In genomic region chr17:67511012-67511411, GRCh38 we compare ENCODE assay signal across 29 cellular contexts.
"Had no signal": no experiment of that assay in that cellular context is flagged by ENCODE, and none has a peak within 500 bp of the region (broad histone marks: within the 10 kb centered on the region; RNA-seq: fewer than 3 reads in every experiment).

No MANE protein-coding gene starts in this region.

- H3K27ac ChIP-seq: epithelial cell of prostate, hepatocyte, ovary, psoas muscle had no signal

- H3K27me3 Mint-ChIP-seq: activated CD4-positive, alpha-beta memory T cell treated with anti-CD3 and anti-CD28 coated beads, Interleukin-2, amount 10 ng/mL, durations not matched to agents 7 days and 5 days; activated CD4-positive, alpha-beta T cell treated with anti-CD3 and anti-CD28 coated beads, Interleukin-2, amount 10 ng/mL, durations not matched to agents 7 days and 5 days; activated T-helper 17 cell treated with anti-CD3 and anti-CD28 coated beads, Interleukin-2, amount 50 U/mL, for 72 hours; stimulated activated naive B cell treated with anti-CD40 and anti-IgM and Interleukin-4, amounts not matched to agents 10 μg/mL and 1 μg/mL and 100 μg/mL, for 72 hours; T-helper 17 cell had no signal

- H3K9me3 Mint-ChIP-seq: activated T-helper 17 cell treated with anti-CD3 and anti-CD28 coated beads, Interleukin-2, amount 50 U/mL, for 72 hours had no signal

- H3K4me3 ChIP-seq: gastroesophageal sphincter, hepatocyte, ovary, psoas muscle, sigmoid colon, stomach, thyroid gland, upper lobe of left lung had no signal

- H3K27me3 ChIP-seq: gastroesophageal sphincter, hepatocyte, ovary, sigmoid colon, stomach, thyroid gland, upper lobe of left lung had no signal

- H3K27ac Mint-ChIP-seq: activated CD4-positive, alpha-beta memory T cell treated with anti-CD3 and anti-CD28 coated beads, Interleukin-2, amount 10 ng/mL, durations not matched to agents 7 days and 5 days; activated CD4-positive, alpha-beta T cell treated with anti-CD3 and anti-CD28 coated beads, Interleukin-2, amount 10 ng/mL, durations not matched to agents 7 days and 5 days; stimulated activated naive B cell treated with anti-CD40 and anti-IgM and Interleukin-4, amounts not matched to agents 10 μg/mL and 1 μg/mL and 100 μg/mL, for 72 hours; T-helper 17 cell had no signal

- H3K4me1 Mint-ChIP-seq: activated CD4-positive, alpha-beta memory T cell treated with anti-CD3 and anti-CD28 coated beads, Interleukin-2, amount 10 ng/mL, durations not matched to agents 7 days and 5 days had no signal

- FAIRE-seq: bronchial epithelial cell, colon, endometrium, small intestine had no signal

- DNase-seq: activated CD4-positive, alpha-beta memory T cell treated with anti-CD3 and anti-CD28 coated beads, Interleukin-2, amount 10 ng/mL, durations not matched to agents 7 days and 5 days; activated CD4-positive, alpha-beta T cell treated with anti-CD3 and anti-CD28 coated beads for 1 hour; activated CD4-positive, alpha-beta T cell treated with anti-CD3 and anti-CD28 coated beads, Interleukin-2, amount 10 ng/mL, durations not matched to agents 7 days and 5 days; activated CD8-positive, alpha-beta memory T cell treated with anti-CD3 and anti-CD28 coated beads, Interleukin-2, amount 50 U/mL, for 48 hours; activated gamma-delta T cell treated with Interleukin-2 at 50 U/mL for 16 hours; activated T-cell treated with anti-CD3 and anti-CD28 coated beads, Interleukin-2, amount 50 U/mL, for 4 hours; effector CD8-positive, alpha-beta T cell; left cardiac atrium; left ventricle myocardium superior; ovary; psoas muscle; sigmoid colon; small intestine; stimulated activated CD4-positive, alpha-beta T cell treated with anti-CD3 and anti-CD28 coated beads, Interleukin-4, amount 100 ng/mL, for 24 hours; stimulated activated CD8-positive, alpha-beta memory T cell treated with anti-CD3 and anti-CD28 coated beads, Interleukin-4, amount 100 ng/mL, for 48 hours; stimulated activated naive B cell treated with anti-CD40 and anti-IgM and Interleukin-4, amounts not matched to agents 10 μg/mL and 1 μg/mL and 100 μg/mL, for 72 hours; stomach; T-helper 17 cell; T1000; thyroid gland had no signal

- H3K4me3 Mint-ChIP-seq: activated CD4-positive, alpha-beta memory T cell treated with anti-CD3 and anti-CD28 coated beads, Interleukin-2, amount 10 ng/mL, durations not matched to agents 7 days and 5 days; activated CD4-positive, alpha-beta T cell treated with anti-CD3 and anti-CD28 coated beads, Interleukin-2, amount 10 ng/mL, durations not matched to agents 7 days and 5 days; activated T-cell treated with anti-CD3 and anti-CD28 coated beads, Interleukin-2, amount 50 U/mL, for 4 hours; activated T-helper 17 cell treated with anti-CD3 and anti-CD28 coated beads, Interleukin-2, amount 50 U/mL, for 72 hours; stimulated activated naive B cell treated with anti-CD40 and anti-IgM and Interleukin-4, amounts not matched to agents 10 μg/mL and 1 μg/mL and 100 μg/mL, for 72 hours; T-helper 17 cell had no signal

- ATAC-seq: activated naive CD4-positive, alpha-beta T cell treated with anti-CD3 and anti-CD28 coated beads, Interleukin-2, amount 50 U/mL, for 72 hours; activated T-cell treated with anti-CD3 and anti-CD28 coated beads, Interleukin-2, amount 50 U/mL, for 4 hours; activated T-helper 17 cell treated with anti-CD3 and anti-CD28 coated beads, Interleukin-2, amount 50 U/mL, for 72 hours; gastroesophageal sphincter; left ventricle myocardium superior; T-helper 17 cell had no signal

- H3K9me3 ChIP-seq: gastroesophageal sphincter, ovary, thyroid gland had no signal

- H3K36me3 ChIP-seq: gastroesophageal sphincter, ovary, sigmoid colon, stomach, thyroid gland, upper lobe of left lung had no signal
